ENCODE assay signal across 1 cellular context in the genomic region with DNA sequence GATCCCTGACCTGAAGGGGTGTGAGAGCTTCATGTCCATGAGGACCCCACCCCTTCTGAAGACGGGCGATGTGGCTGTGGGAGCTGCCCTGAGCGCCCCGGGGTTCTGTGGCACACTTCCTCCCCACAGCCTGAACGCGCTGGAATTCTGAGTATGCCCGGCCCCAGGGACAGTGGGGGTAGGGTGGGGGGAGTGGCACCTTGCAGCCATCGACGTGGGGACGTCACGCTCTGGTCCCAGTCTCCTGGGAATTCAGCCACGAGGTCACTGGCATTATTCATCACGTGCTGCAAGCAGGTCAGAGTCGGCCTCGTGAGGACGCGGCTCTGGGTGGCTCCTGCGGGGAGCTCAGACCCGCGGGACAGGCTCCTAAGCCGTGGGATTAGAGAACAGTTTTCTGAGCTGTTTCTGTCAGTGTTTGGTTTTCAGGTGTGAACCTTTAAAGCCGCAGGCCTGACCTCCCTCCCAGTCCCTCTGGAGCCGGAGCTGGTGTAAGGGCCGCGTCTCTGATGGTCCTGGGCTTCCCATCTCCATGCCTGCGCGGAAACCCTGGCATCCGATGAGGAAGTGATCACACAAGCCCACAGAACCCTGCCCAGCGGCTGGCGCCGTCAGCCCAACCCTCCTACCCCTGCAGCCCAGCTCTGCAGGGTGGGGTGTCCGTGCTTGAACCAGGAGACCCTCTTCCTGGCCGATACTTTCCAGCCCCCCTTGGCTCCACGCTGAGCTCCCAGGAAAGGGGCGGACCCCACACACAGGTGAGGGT.
TF ChIP-seq lines count a peak whose summit lies in the region.

No MANE protein-coding gene starts in this region.

TF ChIP-seq in K562, 482 proteins besides CTCF, POLR2A, EP300 and RAD21 (continues in another document):
- peak; percentile 30 for TF ChIP-seq ZFX (CRISPR knock-in tag; IDR thresholded peaks at IDR 0.05)
- TF ChIP-seq BHLHE40 (IDR thresholded peaks at IDR 0.05; ENCODE audit: low read length), result peak; percentile 62
- no peak for TF ChIP-seq ELF2 (CRISPR knock-in tag; IDR thresholded peaks at IDR 0.05)
- TF ChIP-seq E2F6 (IDR thresholded peaks at IDR 0.05; ENCODE audit: borderline replicate concordance in 1 of 2, extremely low read depth in 1 of 2, insufficient read depth in 1 of 2, insufficient read length in 1 of 2, low read depth in 1 of 2, low read length in 1 of 2, poor library complexity in 1 of 2, severe bottlenecking in 1 of 2), result peak; percentile 29 to 39
- no peak for TF ChIP-seq MLLT1 (IDR thresholded peaks at IDR 0.05)
- TF ChIP-seq, protein P1, sequence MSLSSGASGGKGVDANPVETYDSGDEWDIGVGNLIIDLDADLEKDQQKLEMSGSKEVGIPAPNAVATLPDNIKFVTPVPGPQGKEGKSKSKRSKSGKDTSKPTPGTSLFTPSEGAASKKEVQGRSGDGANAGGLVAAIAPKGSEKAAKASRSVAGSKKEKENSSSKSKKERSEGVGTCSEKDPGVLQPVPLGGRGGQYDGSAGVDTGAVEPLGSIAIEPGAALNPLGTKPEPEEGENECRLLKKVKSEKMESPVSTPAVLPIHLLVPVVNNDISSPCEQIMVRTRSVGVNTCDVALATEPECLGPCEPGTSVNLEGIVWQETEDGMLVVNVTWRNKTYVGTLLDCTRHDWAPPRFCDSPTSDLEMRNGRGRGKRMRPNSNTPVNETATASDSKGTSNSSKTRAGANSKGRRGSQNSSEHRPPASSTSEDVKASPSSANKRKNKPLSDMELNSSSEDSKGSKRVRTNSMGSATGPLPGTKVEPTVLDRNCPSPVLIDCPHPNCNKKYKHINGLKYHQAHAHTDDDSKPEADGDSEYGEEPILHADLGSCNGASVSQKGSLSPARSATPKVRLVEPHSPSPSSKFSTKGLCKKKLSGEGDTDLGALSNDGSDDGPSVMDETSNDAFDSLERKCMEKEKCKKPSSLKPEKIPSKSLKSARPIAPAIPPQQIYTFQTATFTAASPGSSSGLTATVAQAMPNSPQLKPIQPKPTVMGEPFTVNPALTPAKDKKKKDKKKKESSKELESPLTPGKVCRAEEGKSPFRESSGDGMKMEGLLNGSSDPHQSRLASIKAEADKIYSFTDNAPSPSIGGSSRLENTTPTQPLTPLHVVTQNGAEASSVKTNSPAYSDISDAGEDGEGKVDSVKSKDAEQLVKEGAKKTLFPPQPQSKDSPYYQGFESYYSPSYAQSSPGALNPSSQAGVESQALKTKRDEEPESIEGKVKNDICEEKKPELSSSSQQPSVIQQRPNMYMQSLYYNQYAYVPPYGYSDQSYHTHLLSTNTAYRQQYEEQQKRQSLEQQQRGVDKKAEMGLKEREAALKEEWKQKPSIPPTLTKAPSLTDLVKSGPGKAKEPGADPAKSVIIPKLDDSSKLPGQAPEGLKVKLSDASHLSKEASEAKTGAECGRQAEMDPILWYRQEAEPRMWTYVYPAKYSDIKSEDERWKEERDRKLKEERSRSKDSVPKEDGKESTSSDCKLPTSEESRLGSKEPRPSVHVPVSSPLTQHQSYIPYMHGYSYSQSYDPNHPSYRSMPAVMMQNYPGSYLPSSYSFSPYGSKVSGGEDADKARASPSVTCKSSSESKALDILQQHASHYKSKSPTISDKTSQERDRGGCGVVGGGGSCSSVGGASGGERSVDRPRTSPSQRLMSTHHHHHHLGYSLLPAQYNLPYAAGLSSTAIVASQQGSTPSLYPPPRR (CRISPR knock-in tag; IDR thresholded peaks at IDR 0.05; ENCODE audit: borderline replicate concordance), result no peak
- TF ChIP-seq, protein P2, sequence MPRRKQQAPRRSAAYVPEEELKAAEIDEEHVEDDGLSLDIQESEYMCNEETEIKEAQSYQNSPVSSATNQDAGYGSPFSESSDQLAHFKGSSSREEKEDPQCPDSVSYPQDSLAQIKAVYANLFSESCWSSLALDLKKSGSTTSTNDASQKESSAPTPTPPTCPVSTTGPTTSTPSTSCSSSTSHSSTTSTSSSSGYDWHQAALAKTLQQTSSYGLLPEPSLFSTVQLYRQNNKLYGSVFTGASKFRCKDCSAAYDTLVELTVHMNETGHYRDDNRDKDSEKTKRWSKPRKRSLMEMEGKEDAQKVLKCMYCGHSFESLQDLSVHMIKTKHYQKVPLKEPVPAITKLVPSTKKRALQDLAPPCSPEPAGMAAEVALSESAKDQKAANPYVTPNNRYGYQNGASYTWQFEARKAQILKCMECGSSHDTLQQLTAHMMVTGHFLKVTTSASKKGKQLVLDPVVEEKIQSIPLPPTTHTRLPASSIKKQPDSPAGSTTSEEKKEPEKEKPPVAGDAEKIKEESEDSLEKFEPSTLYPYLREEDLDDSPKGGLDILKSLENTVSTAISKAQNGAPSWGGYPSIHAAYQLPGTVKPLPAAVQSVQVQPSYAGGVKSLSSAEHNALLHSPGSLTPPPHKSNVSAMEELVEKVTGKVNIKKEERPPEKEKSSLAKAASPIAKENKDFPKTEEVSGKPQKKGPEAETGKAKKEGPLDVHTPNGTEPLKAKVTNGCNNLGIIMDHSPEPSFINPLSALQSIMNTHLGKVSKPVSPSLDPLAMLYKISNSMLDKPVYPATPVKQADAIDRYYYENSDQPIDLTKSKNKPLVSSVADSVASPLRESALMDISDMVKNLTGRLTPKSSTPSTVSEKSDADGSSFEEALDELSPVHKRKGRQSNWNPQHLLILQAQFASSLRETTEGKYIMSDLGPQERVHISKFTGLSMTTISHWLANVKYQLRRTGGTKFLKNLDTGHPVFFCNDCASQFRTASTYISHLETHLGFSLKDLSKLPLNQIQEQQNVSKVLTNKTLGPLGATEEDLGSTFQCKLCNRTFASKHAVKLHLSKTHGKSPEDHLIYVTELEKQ (CRISPR knock-in tag; IDR thresholded peaks at IDR 0.05), result no peak
- TF ChIP-seq, protein P3, sequence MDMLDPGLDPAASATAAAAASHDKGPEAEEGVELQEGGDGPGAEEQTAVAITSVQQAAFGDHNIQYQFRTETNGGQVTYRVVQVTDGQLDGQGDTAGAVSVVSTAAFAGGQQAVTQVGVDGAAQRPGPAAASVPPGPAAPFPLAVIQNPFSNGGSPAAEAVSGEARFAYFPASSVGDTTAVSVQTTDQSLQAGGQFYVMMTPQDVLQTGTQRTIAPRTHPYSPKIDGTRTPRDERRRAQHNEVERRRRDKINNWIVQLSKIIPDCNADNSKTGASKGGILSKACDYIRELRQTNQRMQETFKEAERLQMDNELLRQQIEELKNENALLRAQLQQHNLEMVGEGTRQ (CRISPR knock-in tag; IDR thresholded peaks at IDR 0.05), result peak; percentile 48
- TF ChIP-seq, protein P4, sequence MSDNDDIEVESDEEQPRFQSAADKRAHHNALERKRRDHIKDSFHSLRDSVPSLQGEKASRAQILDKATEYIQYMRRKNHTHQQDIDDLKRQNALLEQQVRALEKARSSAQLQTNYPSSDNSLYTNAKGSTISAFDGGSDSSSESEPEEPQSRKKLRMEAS (CRISPR knock-in tag; IDR thresholded peaks at IDR 0.05), result peak; percentile 55
- TF ChIP-seq, protein P5, sequence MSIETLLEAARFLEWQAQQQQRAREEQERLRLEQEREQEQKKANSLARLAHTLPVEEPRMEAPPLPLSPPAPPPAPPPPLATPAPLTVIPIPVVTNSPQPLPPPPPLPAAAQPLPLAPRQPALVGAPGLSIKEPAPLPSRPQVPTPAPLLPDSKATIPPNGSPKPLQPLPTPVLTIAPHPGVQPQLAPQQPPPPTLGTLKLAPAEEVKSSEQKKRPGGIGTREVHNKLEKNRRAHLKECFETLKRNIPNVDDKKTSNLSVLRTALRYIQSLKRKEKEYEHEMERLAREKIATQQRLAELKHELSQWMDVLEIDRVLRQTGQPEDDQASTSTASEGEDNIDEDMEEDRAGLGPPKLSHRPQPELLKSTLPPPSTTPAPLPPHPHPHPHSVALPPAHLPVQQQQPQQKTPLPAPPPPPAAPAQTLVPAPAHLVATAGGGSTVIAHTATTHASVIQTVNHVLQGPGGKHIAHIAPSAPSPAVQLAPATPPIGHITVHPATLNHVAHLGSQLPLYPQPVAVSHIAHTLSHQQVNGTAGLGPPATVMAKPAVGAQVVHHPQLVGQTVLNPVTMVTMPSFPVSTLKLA (conservative IDR thresholded peaks at IDR 0.05), result 0 out of 4 replicates have a peak, but pooled peaks of 1 of the 2 experiments have one; percentile 34
- TF ChIP-seq, protein P6, sequence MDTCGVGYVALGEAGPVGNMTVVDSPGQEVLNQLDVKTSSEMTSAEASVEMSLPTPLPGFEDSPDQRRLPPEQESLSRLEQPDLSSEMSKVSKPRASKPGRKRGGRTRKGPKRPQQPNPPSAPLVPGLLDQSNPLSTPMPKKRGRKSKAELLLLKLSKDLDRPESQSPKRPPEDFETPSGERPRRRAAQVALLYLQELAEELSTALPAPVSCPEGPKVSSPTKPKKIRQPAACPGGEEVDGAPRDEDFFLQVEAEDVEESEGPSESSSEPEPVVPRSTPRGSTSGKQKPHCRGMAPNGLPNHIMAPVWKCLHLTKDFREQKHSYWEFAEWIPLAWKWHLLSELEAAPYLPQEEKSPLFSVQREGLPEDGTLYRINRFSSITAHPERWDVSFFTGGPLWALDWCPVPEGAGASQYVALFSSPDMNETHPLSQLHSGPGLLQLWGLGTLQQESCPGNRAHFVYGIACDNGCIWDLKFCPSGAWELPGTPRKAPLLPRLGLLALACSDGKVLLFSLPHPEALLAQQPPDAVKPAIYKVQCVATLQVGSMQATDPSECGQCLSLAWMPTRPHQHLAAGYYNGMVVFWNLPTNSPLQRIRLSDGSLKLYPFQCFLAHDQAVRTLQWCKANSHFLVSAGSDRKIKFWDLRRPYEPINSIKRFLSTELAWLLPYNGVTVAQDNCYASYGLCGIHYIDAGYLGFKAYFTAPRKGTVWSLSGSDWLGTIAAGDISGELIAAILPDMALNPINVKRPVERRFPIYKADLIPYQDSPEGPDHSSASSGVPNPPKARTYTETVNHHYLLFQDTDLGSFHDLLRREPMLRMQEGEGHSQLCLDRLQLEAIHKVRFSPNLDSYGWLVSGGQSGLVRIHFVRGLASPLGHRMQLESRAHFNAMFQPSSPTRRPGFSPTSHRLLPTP (IDR thresholded peaks at IDR 0.05; ENCODE audit: borderline replicate concordance, extremely low read depth, insufficient read length), result no peak
- TF ChIP-seq CBFB (CRISPR knock-in tag; IDR thresholded peaks at IDR 0.05), result no peak
- TF ChIP-seq SRSF3 (IDR thresholded peaks at IDR 0.05; ENCODE audit: insufficient read depth, low read length), result no peak
- no peak for TF ChIP-seq SMAD3 (CRISPR knock-in tag; conservative IDR thresholded peaks at IDR 0.05)
- no peak for TF ChIP-seq GTF2A2 (tag; IDR thresholded peaks at IDR 0.05)
- TF ChIP-seq ZNF668 (CRISPR knock-in tag; IDR thresholded peaks at IDR 0.05), result no peak
- no peak for TF ChIP-seq WHSC1 (IDR thresholded peaks at IDR 0.05; ENCODE audit: low read length)
- TF ChIP-seq, protein P7, sequence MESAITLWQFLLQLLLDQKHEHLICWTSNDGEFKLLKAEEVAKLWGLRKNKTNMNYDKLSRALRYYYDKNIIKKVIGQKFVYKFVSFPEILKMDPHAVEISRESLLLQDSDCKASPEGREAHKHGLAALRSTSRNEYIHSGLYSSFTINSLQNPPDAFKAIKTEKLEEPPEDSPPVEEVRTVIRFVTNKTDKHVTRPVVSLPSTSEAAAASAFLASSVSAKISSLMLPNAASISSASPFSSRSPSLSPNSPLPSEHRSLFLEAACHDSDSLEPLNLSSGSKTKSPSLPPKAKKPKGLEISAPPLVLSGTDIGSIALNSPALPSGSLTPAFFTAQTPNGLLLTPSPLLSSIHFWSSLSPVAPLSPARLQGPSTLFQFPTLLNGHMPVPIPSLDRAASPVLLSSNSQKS (CRISPR knock-in tag; IDR thresholded peaks at IDR 0.05), result no peak
- TF ChIP-seq PHF8 (IDR thresholded peaks at IDR 0.05; ENCODE audit: borderline replicate concordance, low read length), result 0 out of 2 replicates have a peak, but pooled peaks have one; percentile 13
- no peak for TF ChIP-seq RUNX1 (IDR thresholded peaks at IDR 0.05; ENCODE audit: low read depth)
- no peak for TF ChIP-seq CLOCK (CRISPR knock-in tag; IDR thresholded peaks at IDR 0.05; ENCODE audit: borderline replicate concordance)
- TF ChIP-seq, protein P8, sequence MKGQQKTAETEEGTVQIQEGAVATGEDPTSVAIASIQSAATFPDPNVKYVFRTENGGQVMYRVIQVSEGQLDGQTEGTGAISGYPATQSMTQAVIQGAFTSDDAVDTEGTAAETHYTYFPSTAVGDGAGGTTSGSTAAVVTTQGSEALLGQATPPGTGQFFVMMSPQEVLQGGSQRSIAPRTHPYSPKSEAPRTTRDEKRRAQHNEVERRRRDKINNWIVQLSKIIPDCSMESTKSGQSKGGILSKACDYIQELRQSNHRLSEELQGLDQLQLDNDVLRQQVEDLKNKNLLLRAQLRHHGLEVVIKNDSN (CRISPR knock-in tag; IDR thresholded peaks at IDR 0.05), result peak; percentile 83
